ENCODE assay signal across 22 cellular contexts in genomic region chr2:30427606-30428005, GRCh38. TPM values are rescaled to one million over a fixed set of nuclear protein-coding genes. Genes with fewer than 3 reads are reported as not detected.
A peak's percentile ranks its signal among the peaks of the same experiment; 100 is the strongest.
DNase-seq lines count a peak whose midpoint lies in the region; ATAC-seq, FAIRE-seq and TF ChIP-seq lines count a peak whose summit lies in the region.
"Had no signal": no experiment of that assay in that cellular context is flagged by ENCODE, and none has a peak within 500 bp of the region (broad histone marks: within the 10 kb centered on the region; RNA-seq: fewer than 3 reads in every experiment).

No MANE protein-coding gene starts in this region.

- no peaks in the 10 kb centered on the region for H3K27me3 ChIP-seq in hepatocyte
- H3K27me3 ChIP-seq in adrenal gland = no peaks in the 10 kb centered on the region
- H3K27me3 ChIP-seq: Peyer's patch, SJCRH30 had no signal

- TF ChIP-seq CTCF in hepatocyte (IDR thresholded peaks at IDR 0.05; ENCODE audit: poor library complexity) (no peak), natural killer cell (IDR thresholded peaks at IDR 0.05) (no peak), adrenal gland (IDR thresholded peaks at IDR 0.05) (no peak)

- peaks cover 58% of the 10 kb centered on the region for H3K4me1 Mint-ChIP-seq in activated naive CD4-positive, alpha-beta T cell treated with anti-CD3 and anti-CD28 coated beads for 36 hours (ENCODE audit: low read depth)
- peaks cover 34 to 43% of the 10 kb centered on the region in 2 donors for H3K4me1 Mint-ChIP-seq in natural killer cell

- WGBS in hepatocyte (ENCODE audit: low lambda C conversion rate, missing lambda C conversion rate) = 52% methylated on average over 2 of the region's 2 CpGs
- WGBS in adrenal gland, 4 donors = 52 to 64% (median 58%) methylated on average over 2 of the region's 2 CpGs

- H3K79me2 ChIP-seq in hepatocyte = no peaks in the 10 kb centered on the region

- no peak for DNase-seq in activated naive CD4-positive, alpha-beta T cell treated with anti-CD3 and anti-CD28 coated beads for 36 hours
- DNase-seq in activated naive CD4-positive, alpha-beta T cell (lab: John Stamatoyannopoulos, UW) = no peak
- DNase-seq in hepatocyte (ENCODE audit: low spot score) (no peak), natural killer cell (no peak), RKO (ENCODE audit: low spot score) (no peak), frontal cortex (ENCODE audit: low spot score in 2 of 2) (no peak), adrenal gland (no peak)
- DNase-seq: DMS53, EL, GF-D8, NCI-H1105, NCI-H146, NCI-H2029 treated with DMSO at 0.1 percent for 48 hours, NCI-H2171, NCI-H345, NCI-H524, Peyer's patch, SJCRH30 had no signal

- H4K20me1 ChIP-seq in hepatocyte (ENCODE audit: insufficient read depth, poor library complexity, severe bottlenecking) = no peaks in the 10 kb centered on the region

- no peaks in the 10 kb centered on the region for H3K9me3 ChIP-seq in hepatocyte (ENCODE audit: low read depth)
- H3K9me3 ChIP-seq in adrenal gland (replicated peaks in 1 of 3) = no peaks in the 10 kb centered on the region
- H3K9me3 ChIP-seq: Peyer's patch, SJCRH30 had no signal

- H3K27me3 Mint-ChIP-seq in activated naive CD4-positive, alpha-beta T cell treated with anti-CD3 and anti-CD28 coated beads for 36 hours (ENCODE audit: low read depth) = no peaks in the 10 kb centered on the region
- no peaks in the 10 kb centered on the region for H3K27me3 Mint-ChIP-seq in natural killer cell (ENCODE audit: low read depth in 2 of 2)
- H3K27me3 Mint-ChIP-seq: IgD-negative memory B cell had no signal

- peak overlapping the region; percentile 70 for H3K27ac ChIP-seq in hepatocyte
- no peak overlapping the region for H3K27ac ChIP-seq in adrenal gland
- H3K27ac ChIP-seq: C4-2B, Peyer's patch, SJCRH30 had no signal

- intact Hi-C loops in activated naive CD4-positive, alpha-beta T cell treated with anti-CD3 and anti-CD28 coated beads for 36 hours (cut with micrococcal nuclease) = loop anchor here (1.0 kb wide), 1 partner anchor 21 kb away; no protein-coding TSS in a partner anchor
- intact Hi-C loops in natural killer cell (cut with micrococcal nuclease) = no loop called here
- intact Hi-C loops in adrenal gland (cut with DNase I) = no loop called here

- H3K9me3 Mint-ChIP-seq in activated naive CD4-positive, alpha-beta T cell treated with anti-CD3 and anti-CD28 coated beads for 36 hours = no peaks in the 10 kb centered on the region
- peaks cover 0 to 2% of the 10 kb centered on the region in 2 donors for H3K9me3 Mint-ChIP-seq in natural killer cell

- no peak for TF ChIP-seq POLR2A in adrenal gland (IDR thresholded peaks at IDR 0.05)

- H3K9me2 ChIP-seq in hepatocyte (replicated peaks; ENCODE audit: insufficient read depth) = no peaks in the 10 kb centered on the region

- peak overlapping the region; percentile 33 for H3K4me2 ChIP-seq in hepatocyte

- CTCF ChIA-PET in activated naive CD4-positive, alpha-beta T cell treated with anti-CD3 and anti-CD28 coated beads for 36 hours (lab: Charles Lee) = interaction anchor here (0.7 to 1.9 kb wide), 2 partner anchors 189 to 219 kb away, joined by 4 to 11 read pairs; no protein-coding TSS in a partner anchor

- no peak for ATAC-seq in natural killer cell

- no peak for FAIRE-seq in frontal cortex (lab: Jason Lieb, UNC)
- FAIRE-seq: A204.1, D721Med had no signal

- no peak overlapping the region for H3K4me3 Mint-ChIP-seq in activated naive CD4-positive, alpha-beta T cell treated with anti-CD3 and anti-CD28 coated beads for 36 hours
- no peak overlapping the region for H3K4me3 Mint-ChIP-seq in natural killer cell

- H3K4me1 ChIP-seq in hepatocyte (ENCODE audit: insufficient read depth) (peaks cover 22% of the 10 kb centered on the region), adrenal gland (replicated peaks in 1 of 2) (no peaks in the 10 kb centered on the region)
- H3K4me1 ChIP-seq: Peyer's patch, SJCRH30 had no signal

- H2AFZ ChIP-seq in hepatocyte = no peak overlapping the region

- H3K27ac Mint-ChIP-seq in activated naive CD4-positive, alpha-beta T cell treated with anti-CD3 and anti-CD28 coated beads for 36 hours = peak overlapping the region; percentile 46
- peak overlapping the region; percentile 76 to 88 for H3K27ac Mint-ChIP-seq in natural killer cell

- H3K36me3 Mint-ChIP-seq in activated naive CD4-positive, alpha-beta T cell treated with anti-CD3 and anti-CD28 coated beads for 36 hours (ENCODE audit: low read depth) = no peaks in the 10 kb centered on the region
- H3K36me3 Mint-ChIP-seq in natural killer cell = no peaks in the 10 kb centered on the region

- H3K4me3 ChIP-seq in hepatocyte (no peak overlapping the region), adrenal gland (no peak overlapping the region)
- H3K4me3 ChIP-seq: Peyer's patch, SJCRH30 had no signal

- H3K36me3 ChIP-seq in hepatocyte (replicated peaks; ENCODE audit: insufficient read depth, low read depth) (no peaks in the 10 kb centered on the region), adrenal gland (replicated peaks in 1 of 2) (no peaks in the 10 kb centered on the region)
- H3K36me3 ChIP-seq: Peyer's patch had no signal

RNA-seq across cellular contexts. Expression of gene LCLAT1, which starts 19.4 kb away (rescaled TPM):
- 10 to 100 TPM; 18.8 to 22.8 TPM for total RNA-seq in activated naive CD4-positive, alpha-beta T cell treated with anti-CD3 and anti-CD28 coated beads for 36 hours
- total RNA-seq in hepatocyte = 13.6 and 15.4 TPM in 2 replicates
- polyA plus RNA-seq in hepatocyte = 9.8 and 10.1 TPM in 2 replicates
- 10 to 100 TPM; 13.0 to 16.2 (median 14.2) TPM for total RNA-seq in natural killer cell
- 23.6 TPM for total RNA-seq in frontal cortex
- total RNA-seq in adrenal gland = 10 to 100 TPM; 11.7 to 23.0 (median 19.7) TPM
- polyA plus RNA-seq in adrenal gland = 10 to 100 TPM in 1 of 3 donors, 1 to 10 TPM in 2; 1.9 to 10.7 (median 2.4) TPM
